1 cellular context compared by ENCODE assay signal in the genomic region with DNA sequence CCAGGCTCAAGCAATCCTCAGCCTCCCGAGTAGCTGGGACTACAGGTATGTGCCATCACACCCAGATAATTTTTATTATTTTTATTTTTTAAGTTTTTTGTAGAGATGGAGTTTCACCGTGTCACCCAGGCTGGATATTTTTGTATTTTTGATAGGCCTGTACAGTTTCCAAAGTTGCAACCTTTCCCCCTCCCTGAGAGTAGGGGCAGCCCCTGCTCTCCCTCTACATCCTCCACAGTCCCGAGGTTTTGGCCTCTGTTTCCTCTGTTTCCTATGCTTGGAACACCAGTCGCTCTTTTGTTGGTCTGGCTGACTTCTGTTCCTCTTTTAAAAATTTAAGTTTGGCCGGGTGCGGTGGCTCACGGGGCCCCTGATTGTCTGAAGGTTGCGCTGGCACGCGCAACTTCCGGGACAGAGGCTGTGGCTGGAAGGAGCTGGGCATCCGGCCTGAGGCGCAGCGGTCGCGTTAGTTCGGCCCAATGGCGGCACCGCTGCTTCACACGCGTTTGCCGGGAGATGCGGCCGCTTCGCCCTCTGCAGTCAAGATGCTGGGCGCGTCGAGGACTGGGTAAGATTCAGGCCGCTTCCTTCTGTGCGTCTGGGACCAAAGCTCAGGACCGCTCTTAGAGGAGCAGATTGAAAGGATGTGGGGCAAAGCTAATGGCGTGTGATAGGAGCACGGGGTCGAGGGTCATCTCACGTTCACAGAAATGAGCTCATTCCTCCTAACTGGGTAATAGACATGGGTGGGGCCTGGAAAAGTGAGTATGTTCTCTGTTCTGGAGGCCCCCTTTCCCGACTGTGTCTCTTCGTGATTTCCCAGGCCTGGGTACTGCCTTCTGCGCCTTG.
TF ChIP-seq lines count a peak whose summit lies in the region.

No MANE protein-coding gene starts in this region.

TF ChIP-seq in GM12878, 131 proteins besides CTCF, POLR2A, EP300 and RAD21:
- TF ChIP-seq IKZF1 (conservative IDR thresholded peaks at IDR 0.05) (peak; percentile 36; the same call in 1 of the 2 replicates), RUNX3 (IDR thresholded peaks at IDR 0.05; ENCODE audit: low read length) (peak; percentile 26; the same call in 1 of the 2 replicates), BHLHE40 (IDR thresholded peaks at IDR 0.05; ENCODE audit: borderline replicate concordance in 1 of 2, low read depth in 2 of 2, low read length in 1 of 2) (peak; percentile 41 to 95; a peak in 3 of 4 replicates), ATF7 (IDR thresholded peaks at IDR 0.05; ENCODE audit: low read depth) (0 out of 2 replicates have a peak, but pooled peaks have one; percentile 48), NR2F1 (conservative IDR thresholded peaks at IDR 0.05) (peak; percentile 85), BACH1 (IDR thresholded peaks at IDR 0.05; ENCODE audit: borderline replicate concordance) (0 out of 2 replicates have a peak, but pooled peaks have one; percentile 48), HDGF (IDR thresholded peaks at IDR 0.05) (peak; percentile 71; the same call in 1 of the 2 replicates), GATAD2B (conservative IDR thresholded peaks at IDR 0.05; ENCODE audit: low read depth) (peak; percentile 59; the same call in 1 of the 2 replicates), NR2C1 (IDR thresholded peaks at IDR 0.05) (peak; percentile 81), YY1 (IDR thresholded peaks at IDR 0.05; ENCODE audit: low read depth, low read length) (peak; percentile 83), POLR2AphosphoS5 (IDR thresholded peaks at IDR 0.05; ENCODE audit: low read length) (0 out of 2 replicates have a peak, but pooled peaks have one; percentile 52), TAF1 (IDR thresholded peaks at IDR 0.05; ENCODE audit: borderline replicate concordance, low read depth, low read length) (peak; percentile 46; the same call in 1 of the 2 replicates), RB1 (IDR thresholded peaks at IDR 0.05; ENCODE audit: borderline replicate concordance) (0 out of 2 replicates have a peak, but pooled peaks have one; percentile 64), SMARCA5 (IDR thresholded peaks at IDR 0.05) (0 out of 2 replicates have a peak, but pooled peaks have one; percentile 28), ZNF687 (IDR thresholded peaks at IDR 0.05) (peak; percentile 98), CREM (IDR thresholded peaks at IDR 0.05; ENCODE audit: low read depth) (peak; percentile 17; the same call in 1 of the 2 replicates)
- TF ChIP-seq, protein P1, sequence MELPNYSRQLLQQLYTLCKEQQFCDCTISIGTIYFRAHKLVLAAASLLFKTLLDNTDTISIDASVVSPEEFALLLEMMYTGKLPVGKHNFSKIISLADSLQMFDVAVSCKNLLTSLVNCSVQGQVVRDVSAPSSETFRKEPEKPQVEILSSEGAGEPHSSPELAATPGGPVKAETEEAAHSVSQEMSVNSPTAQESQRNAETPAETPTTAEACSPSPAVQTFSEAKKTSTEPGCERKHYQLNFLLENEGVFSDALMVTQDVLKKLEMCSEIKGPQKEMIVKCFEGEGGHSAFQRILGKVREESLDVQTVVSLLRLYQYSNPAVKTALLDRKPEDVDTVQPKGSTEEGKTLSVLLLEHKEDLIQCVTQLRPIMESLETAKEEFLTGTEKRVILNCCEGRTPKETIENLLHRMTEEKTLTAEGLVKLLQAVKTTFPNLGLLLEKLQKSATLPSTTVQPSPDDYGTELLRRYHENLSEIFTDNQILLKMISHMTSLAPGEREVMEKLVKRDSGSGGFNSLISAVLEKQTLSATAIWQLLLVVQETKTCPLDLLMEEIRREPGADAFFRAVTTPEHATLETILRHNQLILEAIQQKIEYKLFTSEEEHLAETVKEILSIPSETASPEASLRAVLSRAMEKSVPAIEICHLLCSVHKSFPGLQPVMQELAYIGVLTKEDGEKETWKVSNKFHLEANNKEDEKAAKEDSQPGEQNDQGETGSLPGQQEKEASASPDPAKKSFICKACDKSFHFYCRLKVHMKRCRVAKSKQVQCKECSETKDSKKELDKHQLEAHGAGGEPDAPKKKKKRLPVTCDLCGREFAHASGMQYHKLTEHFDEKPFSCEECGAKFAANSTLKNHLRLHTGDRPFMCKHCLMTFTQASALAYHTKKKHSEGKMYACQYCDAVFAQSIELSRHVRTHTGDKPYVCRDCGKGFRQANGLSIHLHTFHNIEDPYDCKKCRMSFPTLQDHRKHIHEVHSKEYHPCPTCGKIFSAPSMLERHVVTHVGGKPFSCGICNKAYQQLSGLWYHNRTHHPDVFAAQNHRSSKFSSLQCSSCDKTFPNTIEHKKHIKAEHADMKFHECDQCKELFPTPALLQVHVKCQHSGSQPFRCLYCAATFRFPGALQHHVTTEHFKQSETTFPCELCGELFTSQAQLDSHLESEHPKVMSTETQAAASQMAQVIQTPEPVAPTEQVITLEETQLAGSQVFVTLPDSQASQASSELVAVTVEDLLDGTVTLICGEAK (IDR thresholded peaks at IDR 0.05; ENCODE audit: borderline replicate concordance), result peak; percentile 25; the same call in 1 of the 2 replicates
- TF ChIP-seq, protein P2, sequence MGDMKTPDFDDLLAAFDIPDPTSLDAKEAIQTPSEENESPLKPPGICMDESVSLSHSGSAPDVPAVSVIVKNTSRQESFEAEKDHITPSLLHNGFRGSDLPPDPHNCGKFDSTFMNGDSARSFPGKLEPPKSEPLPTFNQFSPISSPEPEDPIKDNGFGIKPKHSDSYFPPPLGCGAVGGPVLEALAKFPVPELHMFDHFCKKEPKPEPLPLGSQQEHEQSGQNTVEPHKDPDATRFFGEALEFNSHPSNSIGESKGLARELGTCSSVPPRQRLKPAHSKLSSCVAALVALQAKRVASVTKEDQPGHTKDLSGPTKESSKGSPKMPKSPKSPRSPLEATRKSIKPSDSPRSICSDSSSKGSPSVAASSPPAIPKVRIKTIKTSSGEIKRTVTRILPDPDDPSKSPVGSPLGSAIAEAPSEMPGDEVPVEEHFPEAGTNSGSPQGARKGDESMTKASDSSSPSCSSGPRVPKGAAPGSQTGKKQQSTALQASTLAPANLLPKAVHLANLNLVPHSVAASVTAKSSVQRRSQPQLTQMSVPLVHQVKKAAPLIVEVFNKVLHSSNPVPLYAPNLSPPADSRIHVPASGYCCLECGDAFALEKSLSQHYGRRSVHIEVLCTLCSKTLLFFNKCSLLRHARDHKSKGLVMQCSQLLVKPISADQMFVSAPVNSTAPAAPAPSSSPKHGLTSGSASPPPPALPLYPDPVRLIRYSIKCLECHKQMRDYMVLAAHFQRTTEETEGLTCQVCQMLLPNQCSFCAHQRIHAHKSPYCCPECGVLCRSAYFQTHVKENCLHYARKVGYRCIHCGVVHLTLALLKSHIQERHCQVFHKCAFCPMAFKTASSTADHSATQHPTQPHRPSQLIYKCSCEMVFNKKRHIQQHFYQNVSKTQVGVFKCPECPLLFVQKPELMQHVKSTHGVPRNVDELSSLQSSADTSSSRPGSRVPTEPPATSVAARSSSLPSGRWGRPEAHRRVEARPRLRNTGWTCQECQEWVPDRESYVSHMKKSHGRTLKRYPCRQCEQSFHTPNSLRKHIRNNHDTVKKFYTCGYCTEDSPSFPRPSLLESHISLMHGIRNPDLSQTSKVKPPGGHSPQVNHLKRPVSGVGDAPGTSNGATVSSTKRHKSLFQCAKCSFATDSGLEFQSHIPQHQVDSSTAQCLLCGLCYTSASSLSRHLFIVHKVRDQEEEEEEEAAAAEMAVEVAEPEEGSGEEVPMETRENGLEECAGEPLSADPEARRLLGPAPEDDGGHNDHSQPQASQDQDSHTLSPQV (IDR thresholded peaks at IDR 0.05), result peak; percentile 21; the same call in 1 of the 2 replicates
TF ChIP-seq in GM12878: peak in this region for 18; not testable (repeated sequence) for 113.
